Comparison of ENCODE assay signal across 8 cellular contexts in the genomic region with DNA sequence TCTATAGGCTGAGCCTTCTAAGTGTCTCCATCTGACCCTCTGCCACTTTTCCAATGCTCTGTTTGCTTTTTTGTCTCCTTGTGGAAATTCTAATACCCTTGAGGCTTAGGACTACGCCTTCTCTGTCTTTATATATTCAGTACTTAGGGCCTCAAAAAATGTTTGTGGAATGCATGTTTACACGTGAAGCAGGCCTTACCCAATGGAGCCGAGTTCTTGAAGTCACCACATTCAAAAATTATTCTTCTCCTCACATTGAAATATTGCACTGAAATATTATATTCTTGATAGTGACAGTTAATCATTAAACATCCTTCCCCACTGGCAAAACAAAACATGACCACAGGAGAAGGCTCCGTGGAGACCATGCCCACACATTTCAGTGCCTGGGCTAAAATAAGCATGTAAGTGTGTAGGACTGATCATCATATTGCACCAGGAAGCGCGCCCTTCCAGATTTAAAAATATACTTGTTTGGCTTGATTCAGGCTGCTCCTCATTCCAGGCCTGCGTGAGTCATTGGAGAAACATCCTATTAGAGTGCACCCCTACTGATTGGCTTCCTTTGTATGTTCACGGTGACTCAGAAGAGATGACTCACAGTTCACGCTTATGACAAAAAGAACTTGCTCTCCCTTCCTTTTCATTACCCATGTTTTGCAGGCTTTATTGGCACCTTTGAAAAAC.
A peak's percentile ranks its signal among the peaks of the same experiment; 100 is the strongest.
DNase-seq lines count a peak whose midpoint lies in the region; ATAC-seq and TF ChIP-seq lines count a peak whose summit lies in the region.

No MANE protein-coding gene starts in this region.

- DNase-seq in Ammon's horn (ENCODE audit: low spot score) (peak; percentile 89), HuH-7.5 (ENCODE audit: low spot score) (peak; percentile 35), T-helper 17 cell (no peak), choroid plexus epithelial cell (ENCODE audit: low read depth) (peak; percentile 99), left colon (peak; percentile 15 to 66)
- peak; percentile 27 for DNase-seq in stimulated activated CD4-positive, alpha-beta T cell treated with anti-CD3 and anti-CD28 coated beads, Interleukin-4, amount 100 ng/mL, for 1 hour

- H3K27me3 Mint-ChIP-seq in T-helper 17 cell = no peaks in the 10 kb centered on the region

- H3K4me1 Mint-ChIP-seq in T-helper 17 cell = peaks cover 19% of the 10 kb centered on the region

- intact Hi-C loops in left colon (cut with DNase I, micrococcal nuclease) = no loop called here

- no peak overlapping the region for H3K4me3 ChIP-seq in choroid plexus epithelial cell (ENCODE audit: low read depth, low read length)

- ATAC-seq in T-helper 17 cell (peak; percentile 33), left colon (peak; percentile 100), HG02938 (IDR thresholded peaks at IDR 0.05; ENCODE audit: unreplicated experiment) (no peak), HG03469 (IDR thresholded peaks at IDR 0.05; ENCODE audit: unreplicated experiment) (no peak)

- TF ChIP-seq CTCF in choroid plexus epithelial cell (conservative IDR thresholded peaks at IDR 0.05; ENCODE audit: low read depth, low read length) = no peak

- no peaks in the 10 kb centered on the region for H3K9me3 ChIP-seq in T-helper 17 cell (ENCODE audit: control insufficient read depth, low read length, poor library complexity, severe bottlenecking)

- no peak overlapping the region for H3K27ac Mint-ChIP-seq in T-helper 17 cell

- peaks cover 10% of the 10 kb centered on the region for H3K36me3 Mint-ChIP-seq in T-helper 17 cell (ENCODE audit: low read depth)

- no peak overlapping the region for H3K4me3 Mint-ChIP-seq in T-helper 17 cell

Comparison
In these comparisons a context has a peak if more than half of its experiments do, and no peak if none do; other contexts are left out.
1. DNase-seq: peak in Ammon's horn (single experiment), HuH-7.5 (single experiment), choroid plexus epithelial cell (single experiment), left colon (2 of 2) and stimulated activated CD4-positive, alpha-beta T cell treated with anti-CD3 and anti-CD28 coated beads, Interleukin-4, amount 100 ng/mL, for 1 hour (single experiment); none in T-helper 17 cell (0 of 3).
2. ATAC-seq: peak in T-helper 17 cell (single experiment) and left colon (single experiment); none in HG02938 (single experiment) and HG03469 (single experiment).